In the genomic region with DNA sequence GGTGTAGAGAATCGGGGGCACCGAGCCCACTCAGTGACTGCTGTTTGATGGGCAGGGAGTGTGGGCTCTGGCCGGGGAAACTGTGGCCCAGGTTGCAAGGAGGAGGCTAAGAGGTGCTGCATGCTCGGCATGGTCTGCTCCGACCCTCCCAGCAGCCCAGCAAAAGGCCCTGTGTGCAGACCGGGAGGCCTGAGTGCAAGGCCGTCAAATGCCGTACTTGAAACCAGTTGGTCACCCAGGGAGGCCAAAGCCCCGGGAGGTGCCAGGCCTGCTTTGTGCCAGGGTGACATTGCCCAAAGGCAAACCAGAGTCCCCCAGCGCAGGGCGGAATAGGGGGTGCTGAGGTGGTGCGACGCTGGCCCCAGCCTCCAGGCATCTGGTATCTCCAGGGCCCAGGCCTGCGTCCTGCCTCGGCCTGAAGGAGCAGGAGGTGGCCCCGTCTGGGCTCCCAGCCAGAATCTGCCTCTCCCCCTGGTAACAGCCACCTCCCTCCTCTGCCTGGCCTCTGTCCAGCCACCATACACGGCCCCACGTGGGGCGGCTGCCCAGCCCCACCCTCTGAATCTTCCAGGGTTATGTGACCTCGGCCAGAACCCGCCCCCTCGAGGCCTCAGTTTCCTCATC, we compare ENCODE assay signal across 9 cellular contexts. TPM values are rescaled to one million over a fixed set of nuclear protein-coding genes. Genes with fewer than 3 reads are reported as not detected.
DNase-seq lines count a peak whose midpoint lies in the region; ATAC-seq, FAIRE-seq and TF ChIP-seq lines count a peak whose summit lies in the region.
"Had no signal": no experiment of that assay in that cellular context is flagged by ENCODE, and none has a peak within 500 bp of the region (broad histone marks: within the 10 kb centered on the region; RNA-seq: fewer than 3 reads in every experiment).

No MANE protein-coding gene starts in this region.

- H3K4me3 ChIP-seq in dorsolateral prefrontal cortex (peak overlapping the region in 42 of 59 donors; percentile 1 to 43 (median 20)), vagina (peak overlapping the region in 1 of 2 donors; percentile 16)

- no peak for FAIRE-seq in GM19239 (lab: Jason Lieb, UNC)

- intact Hi-C loops in dorsolateral prefrontal cortex (cut with DNase I) (loop anchor here (5.0 to 10.0 kb wide), 3 partner anchors 35 to 212 kb away; a partner anchor contains a TSS), vagina (cut with DNase I) (no loop called here)

- DNase-seq in GM04503 (ENCODE audit: low read depth) (peak; percentile 16), NCI-H510A treated with DMSO at 0.1 percent for 48 hours (lab: John Stamatoyannopoulos, UW) (peak; percentile 72), dorsolateral prefrontal cortex (peak; percentile 52 to 80 (median 72)), mesenteric fat pad (ENCODE audit: low spot score) (peak; percentile 93), vagina (ENCODE audit: extremely low spot score in 2 of 2) (no peak), GM19239 (ENCODE audit: insufficient read length, low spot score) (no peak)
- no peak for DNase-seq in activated naive CD4-positive, alpha-beta T cell treated with Interleukin-2 at 50 U/mL for 16 hours

- H3K4me1 ChIP-seq in vagina: peaks cover 70% of the 10 kb centered on the region

- H3K27ac ChIP-seq in dorsolateral prefrontal cortex: peak overlapping the region; percentile 18 to 95 (median 91)
- H3K27ac ChIP-seq in vagina: peak overlapping the region; percentile 76
- H3K27ac ChIP-seq: HL-60 had no signal

- no peak for TF ChIP-seq CTCF in dorsolateral prefrontal cortex (IDR thresholded peaks at IDR 0.05 in 54 of 56, conservative IDR thresholded peaks at IDR 0.05 in 2 of 56; ENCODE audit: low read depth in 1 of 56, partially characterized antibody in 56 of 56)
- TF ChIP-seq CTCF in vagina (IDR thresholded peaks at IDR 0.05): no peak

- no peak for ATAC-seq in GM21515 (IDR thresholded peaks at IDR 0.05; ENCODE audit: unreplicated experiment)

- peaks cover 0 to 2% of the 10 kb centered on the region in 2 donors for H3K36me3 ChIP-seq in vagina

- TF ChIP-seq POLR2A in vagina (IDR thresholded peaks at IDR 0.05): no peak

- no peaks in the 10 kb centered on the region for H3K27me3 ChIP-seq in dorsolateral prefrontal cortex
- no peaks in the 10 kb centered on the region for H3K27me3 ChIP-seq in vagina

- no peaks in the 10 kb centered on the region for H3K9me3 ChIP-seq in vagina

RNA-seq across cellular contexts. Expression of a gene that starts 4.0 kb away (rescaled TPM):
- total RNA-seq in dorsolateral prefrontal cortex (10 to 100 TPM; 32.9 to 92.3 (median 63.4) TPM), mesenteric fat pad (14.8 TPM), vagina (24.8 TPM)

RNA-seq across cellular contexts. Expression of a gene that starts 16.7 kb away (rescaled TPM):
- total RNA-seq in dorsolateral prefrontal cortex (10 to 100 TPM in 35 of 120 experiments, 1 to 10 TPM in 68, under 1 TPM in 9, not detected in 8; 0.30 to 75.4 (median 7.3) TPM), mesenteric fat pad (236 TPM), vagina (43.7 TPM)

RNA-seq across cellular contexts. Expression of a gene that starts 36.1 kb away (rescaled TPM):
- total RNA-seq in dorsolateral prefrontal cortex (10 to 100 TPM in 12 of 120 experiments, 1 to 10 TPM in 108; 3.8 to 12.2 (median 7.5) TPM), mesenteric fat pad (10.7 TPM), vagina (10.3 TPM)

RNA-seq across cellular contexts. Expression of a gene that starts 46.9 kb away (rescaled TPM):
- total RNA-seq in dorsolateral prefrontal cortex (100 to 1,000 TPM; 110 to 560 (median 402) TPM), mesenteric fat pad (3.0 TPM), vagina (5.6 TPM)

RNA-seq across cellular contexts. Expression of a gene that starts 59.4 kb away (rescaled TPM):
- total RNA-seq in dorsolateral prefrontal cortex (100 to 1,000 TPM; 138 to 282 (median 205) TPM), mesenteric fat pad (19.1 TPM), vagina (9.6 TPM)

Comparison
In these comparisons a context has a peak if more than half of its experiments do, and no peak if none do; other contexts are left out.
1. DNase-seq: peak in GM04503 (single experiment), NCI-H510A treated with DMSO at 0.1 percent for 48 hours (single experiment), dorsolateral prefrontal cortex (10 of 10) and mesenteric fat pad (single experiment); none in vagina (0 of 2), activated naive CD4-positive, alpha-beta T cell treated with Interleukin-2 at 50 U/mL for 16 hours (single experiment) and GM19239 (single experiment).